Comparison of ENCODE assay signal across 2 cellular contexts in the genomic region with DNA sequence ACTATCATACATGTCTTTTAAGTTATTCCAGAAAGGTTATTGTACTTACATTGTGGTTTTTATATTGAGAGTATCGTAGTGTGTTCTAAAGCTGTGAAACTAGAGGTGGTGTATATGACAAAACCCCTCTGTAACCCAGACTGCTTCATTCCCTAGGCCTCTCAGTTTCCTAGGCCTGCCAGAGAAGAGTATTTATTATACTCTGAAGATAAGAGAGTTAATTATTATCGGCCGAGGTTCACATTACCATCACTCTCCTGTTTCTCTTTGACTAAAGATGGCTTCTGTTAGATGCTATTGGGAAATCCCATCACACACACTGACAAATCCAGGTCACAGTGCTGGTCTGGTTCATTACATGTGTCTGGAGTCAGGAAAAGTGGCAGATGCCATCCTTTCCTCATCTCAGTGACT.
TF ChIP-seq lines count a peak whose summit lies in the region.

No MANE protein-coding gene starts in this region.

TF ChIP-seq in SK-N-SH treated with all-trans-retinoic acid at 6 μM for 48 hours, 23 proteins besides CTCF, POLR2A, EP300 and RAD21:
- TF ChIP-seq, protein P1, sequence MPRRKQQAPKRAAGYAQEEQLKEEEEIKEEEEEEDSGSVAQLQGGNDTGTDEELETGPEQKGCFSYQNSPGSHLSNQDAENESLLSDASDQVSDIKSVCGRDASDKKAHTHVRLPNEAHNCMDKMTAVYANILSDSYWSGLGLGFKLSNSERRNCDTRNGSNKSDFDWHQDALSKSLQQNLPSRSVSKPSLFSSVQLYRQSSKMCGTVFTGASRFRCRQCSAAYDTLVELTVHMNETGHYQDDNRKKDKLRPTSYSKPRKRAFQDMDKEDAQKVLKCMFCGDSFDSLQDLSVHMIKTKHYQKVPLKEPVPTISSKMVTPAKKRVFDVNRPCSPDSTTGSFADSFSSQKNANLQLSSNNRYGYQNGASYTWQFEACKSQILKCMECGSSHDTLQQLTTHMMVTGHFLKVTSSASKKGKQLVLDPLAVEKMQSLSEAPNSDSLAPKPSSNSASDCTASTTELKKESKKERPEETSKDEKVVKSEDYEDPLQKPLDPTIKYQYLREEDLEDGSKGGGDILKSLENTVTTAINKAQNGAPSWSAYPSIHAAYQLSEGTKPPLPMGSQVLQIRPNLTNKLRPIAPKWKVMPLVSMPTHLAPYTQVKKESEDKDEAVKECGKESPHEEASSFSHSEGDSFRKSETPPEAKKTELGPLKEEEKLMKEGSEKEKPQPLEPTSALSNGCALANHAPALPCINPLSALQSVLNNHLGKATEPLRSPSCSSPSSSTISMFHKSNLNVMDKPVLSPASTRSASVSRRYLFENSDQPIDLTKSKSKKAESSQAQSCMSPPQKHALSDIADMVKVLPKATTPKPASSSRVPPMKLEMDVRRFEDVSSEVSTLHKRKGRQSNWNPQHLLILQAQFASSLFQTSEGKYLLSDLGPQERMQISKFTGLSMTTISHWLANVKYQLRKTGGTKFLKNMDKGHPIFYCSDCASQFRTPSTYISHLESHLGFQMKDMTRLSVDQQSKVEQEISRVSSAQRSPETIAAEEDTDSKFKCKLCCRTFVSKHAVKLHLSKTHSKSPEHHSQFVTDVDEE (CRISPR knock-in tag; IDR thresholded peaks at IDR 0.05), result peak; percentile 63; the same call in 1 of the 2 replicates
- TF ChIP-seq TCF4 (CRISPR knock-in tag; IDR thresholded peaks at IDR 0.05; ENCODE audit: borderline replicate concordance), result peak; percentile 53; the same call in 1 of the 2 replicates
- no peak for TF ChIP-seq PPARA (CRISPR knock-in tag; IDR thresholded peaks at IDR 0.05; ENCODE audit: borderline replicate concordance)
- TF ChIP-seq ISL1 (CRISPR knock-in tag; IDR thresholded peaks at IDR 0.05), result 0 out of 2 replicates have a peak, but pooled peaks have one; percentile 23
TF ChIP-seq in SK-N-SH treated with all-trans-retinoic acid at 6 μM for 48 hours: peak in this region for 3.

TF ChIP-seq in HepG2, 621 proteins besides CTCF, POLR2A, EP300 and RAD21:
- TF ChIP-seq, protein P2, sequence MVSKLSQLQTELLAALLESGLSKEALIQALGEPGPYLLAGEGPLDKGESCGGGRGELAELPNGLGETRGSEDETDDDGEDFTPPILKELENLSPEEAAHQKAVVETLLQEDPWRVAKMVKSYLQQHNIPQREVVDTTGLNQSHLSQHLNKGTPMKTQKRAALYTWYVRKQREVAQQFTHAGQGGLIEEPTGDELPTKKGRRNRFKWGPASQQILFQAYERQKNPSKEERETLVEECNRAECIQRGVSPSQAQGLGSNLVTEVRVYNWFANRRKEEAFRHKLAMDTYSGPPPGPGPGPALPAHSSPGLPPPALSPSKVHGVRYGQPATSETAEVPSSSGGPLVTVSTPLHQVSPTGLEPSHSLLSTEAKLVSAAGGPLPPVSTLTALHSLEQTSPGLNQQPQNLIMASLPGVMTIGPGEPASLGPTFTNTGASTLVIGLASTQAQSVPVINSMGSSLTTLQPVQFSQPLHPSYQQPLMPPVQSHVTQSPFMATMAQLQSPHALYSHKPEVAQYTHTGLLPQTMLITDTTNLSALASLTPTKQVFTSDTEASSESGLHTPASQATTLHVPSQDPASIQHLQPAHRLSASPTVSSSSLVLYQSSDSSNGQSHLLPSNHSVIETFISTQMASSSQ (IDR thresholded peaks at IDR 0.05; ENCODE audit: low read depth), result peak; percentile 48
- TF ChIP-seq, protein P2 (CRISPR knock-in tag; IDR thresholded peaks at IDR 0.05; ENCODE audit: borderline replicate concordance), result no peak; the same call in 1 of the 2 replicates
- TF ChIP-seq SIX1 (CRISPR knock-in tag; IDR thresholded peaks at IDR 0.05; ENCODE audit: borderline replicate concordance), result no peak
- peak; percentile 26; the same call in 1 of the 2 replicates for TF ChIP-seq CEBPG (CRISPR knock-in tag; IDR thresholded peaks at IDR 0.05)
TF ChIP-seq in HepG2: peak in this region for 2.
